9 cellular contexts compared by ENCODE assay signal in the genomic region with DNA sequence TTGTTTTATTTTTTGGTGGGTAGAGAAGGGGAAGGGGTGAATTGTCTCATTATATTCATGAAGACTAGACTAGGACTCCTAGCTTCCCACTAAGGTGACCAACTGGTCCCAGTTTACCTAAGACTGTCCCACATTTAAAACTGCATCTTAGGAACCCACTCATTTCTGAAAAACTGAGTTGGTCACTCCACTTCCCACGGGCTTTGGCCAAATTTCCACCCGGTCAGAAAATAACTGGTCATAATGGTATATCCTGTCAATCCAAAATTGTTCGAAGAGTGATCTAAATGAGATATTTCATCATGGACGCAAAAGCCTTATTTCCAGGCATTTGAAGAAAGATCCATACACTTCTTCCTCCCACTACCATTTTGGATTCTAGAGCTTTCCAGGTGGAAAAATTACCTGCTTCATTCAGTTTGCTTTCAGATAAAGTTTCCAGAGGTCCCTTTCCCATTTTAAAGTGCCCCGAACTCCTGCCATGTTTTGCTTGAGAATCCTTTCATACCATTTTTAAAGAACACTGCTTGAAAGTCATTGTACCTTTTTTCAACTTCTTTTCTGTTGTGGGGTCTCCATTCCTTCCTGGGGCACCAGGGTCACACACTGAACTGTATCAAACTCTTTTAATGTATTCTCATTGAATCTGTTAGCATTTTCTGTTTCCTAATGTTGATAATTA. TPM values are rescaled to one million over a fixed set of nuclear protein-coding genes. Genes with fewer than 3 reads are reported as not detected.
DNase-seq lines count a peak whose midpoint lies in the region; ATAC-seq and TF ChIP-seq lines count a peak whose summit lies in the region.
"Had no signal": no experiment of that assay in that cellular context is flagged by ENCODE, and none has a peak within 500 bp of the region (broad histone marks: within the 10 kb centered on the region; RNA-seq: fewer than 3 reads in every experiment).

No MANE protein-coding gene starts in this region.

- peaks cover 32% of the 10 kb centered on the region for H4K20me1 ChIP-seq in neural progenitor cell (ENCODE audit: low read depth)

- peak overlapping the region; percentile 58 for H3K4me3 ChIP-seq in left ventricle myocardium inferior
- peak overlapping the region; percentile 42 for H3K4me3 ChIP-seq in neural progenitor cell
- no peak overlapping the region for H3K4me3 ChIP-seq in urinary bladder (ENCODE audit: low read depth, low read length)

- H3K4me2 ChIP-seq in neural progenitor cell, result peak overlapping the region; percentile 81

- peaks cover 25% of the 10 kb centered on the region for H3F3A ChIP-seq in neural progenitor cell (ENCODE audit: low read depth)

- TF ChIP-seq CTCF in left ventricle myocardium inferior (IDR thresholded peaks at IDR 0.05; ENCODE audit: borderline replicate concordance), result no peak
- no peak for TF ChIP-seq CTCF in neural progenitor cell (IDR thresholded peaks at IDR 0.05)

- H3K27me3 ChIP-seq in left ventricle myocardium inferior (ENCODE audit: low read depth), result peaks cover 26% of the 10 kb centered on the region
- peaks cover 97% of the 10 kb centered on the region for H3K27me3 ChIP-seq in neural progenitor cell

- no peaks in the 10 kb centered on the region for H3K79me2 ChIP-seq in neural progenitor cell (ENCODE audit: low read depth)

- H3K27ac ChIP-seq in left ventricle myocardium inferior (replicated peaks) (peak overlapping the region; percentile 90), neural progenitor cell (no peak overlapping the region), urinary bladder (ENCODE audit: low read depth) (peak overlapping the region; percentile 18)

- no peak overlapping the region for H3K9ac ChIP-seq in neural progenitor cell

- H3K27me3 Mint-ChIP-seq in neural progenitor cell (ENCODE audit: insufficient read depth, low read depth), result peaks cover 28% of the 10 kb centered on the region
- H3K27me3 Mint-ChIP-seq in activated T-helper 1 cell treated with anti-CD3 and anti-CD28 coated beads, Interleukin-12 subunit alpha, Interleukin-12 subunit beta, Interleukin-2, Interleukin-4 antibody, amounts not matched to agents 30 ng/mL and 10 ng/mL and 1 ng/mL, durations not matched to agents 14 hours and 24 hours and 36 hours (ENCODE audit: insufficient read depth), result peaks cover 64% of the 10 kb centered on the region

- H3K4me3 Mint-ChIP-seq in neural progenitor cell, result peak overlapping the region; percentile 81
- no peak overlapping the region for H3K4me3 Mint-ChIP-seq in activated T-helper 1 cell treated with anti-CD3 and anti-CD28 coated beads, Interleukin-12 subunit alpha, Interleukin-12 subunit beta, Interleukin-2, Interleukin-4 antibody, amounts not matched to agents 30 ng/mL and 10 ng/mL and 1 ng/mL, durations not matched to agents 14 hours and 24 hours and 36 hours

- no peaks in the 10 kb centered on the region for H3K36me3 Mint-ChIP-seq in neural progenitor cell
- no peaks in the 10 kb centered on the region for H3K36me3 Mint-ChIP-seq in activated T-helper 1 cell treated with anti-CD3 and anti-CD28 coated beads, Interleukin-12 subunit alpha, Interleukin-12 subunit beta, Interleukin-2, Interleukin-4 antibody, amounts not matched to agents 30 ng/mL and 10 ng/mL and 1 ng/mL, durations not matched to agents 14 hours and 24 hours and 36 hours (ENCODE audit: low read depth)

- DNase-seq in left ventricle myocardium inferior (no peak), Right ventricle myocardium superior (no peak), epidermal melanocyte (ENCODE audit: insufficient read length, low spot score) (peak; percentile 8), neural progenitor cell (ENCODE audit: low spot score) (no peak), NCI-H2081 (lab: John Stamatoyannopoulos, UW) (no peak)
- no peak for DNase-seq in activated T-helper 1 cell treated with anti-CD3 and anti-CD28 coated beads, Interleukin-12 subunit alpha, Interleukin-12 subunit beta, Interleukin-2, Interleukin-4 antibody, amounts not matched to agents 30 ng/mL and 10 ng/mL and 1 ng/mL, durations not matched to agents 14 hours and 24 hours and 36 hours (ENCODE audit: low spot score)
- DNase-seq: stimulated activated CD4-positive, alpha-beta T cell treated with anti-CD3 and anti-CD28 coated beads, Interleukin-12 subunit alpha, Interleukin-12 subunit beta, amount 100 ng/mL, for 4 hours had no signal

- no peak overlapping the region for H3K27ac Mint-ChIP-seq in neural progenitor cell
- no peak overlapping the region for H3K27ac Mint-ChIP-seq in activated T-helper 1 cell treated with anti-CD3 and anti-CD28 coated beads, Interleukin-12 subunit alpha, Interleukin-12 subunit beta, Interleukin-2, Interleukin-4 antibody, amounts not matched to agents 30 ng/mL and 10 ng/mL and 1 ng/mL, durations not matched to agents 14 hours and 24 hours and 36 hours

- H3K4me1 Mint-ChIP-seq in neural progenitor cell, result peaks cover 52% of the 10 kb centered on the region
- no peaks in the 10 kb centered on the region for H3K4me1 Mint-ChIP-seq in activated T-helper 1 cell treated with anti-CD3 and anti-CD28 coated beads, Interleukin-12 subunit alpha, Interleukin-12 subunit beta, Interleukin-2, Interleukin-4 antibody, amounts not matched to agents 30 ng/mL and 10 ng/mL and 1 ng/mL, durations not matched to agents 14 hours and 24 hours and 36 hours (ENCODE audit: low read depth)

- H3K9me3 Mint-ChIP-seq in neural progenitor cell, result no peaks in the 10 kb centered on the region
- H3K9me3 Mint-ChIP-seq in activated T-helper 1 cell treated with anti-CD3 and anti-CD28 coated beads, Interleukin-12 subunit alpha, Interleukin-12 subunit beta, Interleukin-2, Interleukin-4 antibody, amounts not matched to agents 30 ng/mL and 10 ng/mL and 1 ng/mL, durations not matched to agents 14 hours and 24 hours and 36 hours, result no peaks in the 10 kb centered on the region

- WGBS in urinary bladder, result 86% methylated on average over 5 of the region's 5 CpGs

- H2AFZ ChIP-seq in neural progenitor cell (replicated peaks), result no peak overlapping the region

- intact Hi-C loops in left ventricle myocardium inferior (cut with micrococcal nuclease), result no loop called here
- intact Hi-C loops in Right ventricle myocardium superior (cut with DNase I), result loop anchor here (5.0 kb wide), 1 partner anchor 108 kb away; no protein-coding TSS in a partner anchor
- intact Hi-C loops in activated T-helper 1 cell treated with anti-CD3 and anti-CD28 coated beads, Interleukin-12 subunit alpha, Interleukin-12 subunit beta, Interleukin-2, Interleukin-4 antibody, amounts not matched to agents 30 ng/mL and 10 ng/mL and 1 ng/mL, durations not matched to agents 14 hours and 24 hours and 36 hours (cut with micrococcal nuclease), result no loop called here

- H3K36me3 ChIP-seq in left ventricle myocardium inferior, result no peaks in the 10 kb centered on the region
- H3K36me3 ChIP-seq in neural progenitor cell, result no peaks in the 10 kb centered on the region
- H3K36me3 ChIP-seq in urinary bladder (ENCODE audit: insufficient read depth), result no peaks in the 10 kb centered on the region

- H3K9me3 ChIP-seq in left ventricle myocardium inferior (replicated peaks), result no peaks in the 10 kb centered on the region
- no peaks in the 10 kb centered on the region for H3K9me3 ChIP-seq in neural progenitor cell (ENCODE audit: low read depth)

- peaks cover 68% of the 10 kb centered on the region for H3K4me1 ChIP-seq in left ventricle myocardium inferior
- peaks cover 29% of the 10 kb centered on the region for H3K4me1 ChIP-seq in neural progenitor cell
- H3K4me1 ChIP-seq in urinary bladder (ENCODE audit: insufficient read depth), result peaks cover 4% of the 10 kb centered on the region

- no peak for ATAC-seq in Right ventricle myocardium superior (ENCODE audit: poor library complexity)
- no peak for ATAC-seq in GM18498 (IDR thresholded peaks at IDR 0.05; ENCODE audit: unreplicated experiment)

RNA-seq across cellular contexts. Expression of gene ZFHX3, which starts 21.8 kb away (rescaled TPM):
- 9.6 TPM for total RNA-seq in left ventricle myocardium inferior
- total RNA-seq in Right ventricle myocardium superior, result 8.3 TPM
- total RNA-seq in neural progenitor cell (ENCODE audit: low replicate concordance), result 1.5 and 2.4 TPM in 2 replicates
- total RNA-seq in urinary bladder, result 19.4 TPM
- polyA plus RNA-seq in urinary bladder, result 11.8 TPM
- total RNA-seq in activated T-helper 1 cell treated with anti-CD3 and anti-CD28 coated beads, Interleukin-12 subunit alpha, Interleukin-12 subunit beta, Interleukin-2, Interleukin-4 antibody, amounts not matched to agents 30 ng/mL and 10 ng/mL and 1 ng/mL, durations not matched to agents 14 hours and 24 hours and 36 hours, result 0.34 TPM in 2 replicates
